Comparison of ENCODE assay signal across 8 cellular contexts in the genomic region with DNA sequence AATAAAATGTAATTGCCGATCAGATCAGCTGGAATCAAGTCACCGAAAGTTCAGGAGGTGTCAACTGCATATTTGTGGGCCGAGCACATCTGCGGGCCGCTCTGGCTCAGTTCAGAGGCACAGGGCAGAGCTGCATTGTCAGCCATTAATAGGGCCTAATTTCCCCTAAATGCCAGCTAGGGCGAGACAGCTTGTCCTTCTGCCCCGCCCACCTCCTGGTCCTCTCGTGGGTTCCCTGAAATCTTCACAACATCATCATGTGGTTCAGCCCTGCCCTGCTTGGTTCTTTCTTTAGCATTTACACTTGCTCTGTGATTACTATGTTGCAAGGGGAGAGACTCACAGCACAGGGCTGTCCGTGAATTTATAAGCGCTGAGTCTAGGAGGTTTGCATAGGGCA.
A peak's percentile ranks its signal among the peaks of the same experiment; 100 is the strongest.
DNase-seq lines count a peak whose midpoint lies in the region; ATAC-seq and TF ChIP-seq lines count a peak whose summit lies in the region.
"Had no signal": no experiment of that assay in that cellular context is flagged by ENCODE, and none has a peak within 500 bp of the region (broad histone marks: within the 10 kb centered on the region; RNA-seq: fewer than 3 reads in every experiment).

No MANE protein-coding gene starts in this region.

- no peaks in the 10 kb centered on the region for H4K20me1 ChIP-seq in HCT116 (ENCODE audit: insufficient read depth)

- no peaks in the 10 kb centered on the region for H3K36me3 ChIP-seq in HCT116 (ENCODE audit: control insufficient read depth in 1 of 2, insufficient read depth in 2 of 2, low read length in 2 of 2)
- H3K36me3 ChIP-seq in suprapubic skin: no peaks in the 10 kb centered on the region

- no peak for TF ChIP-seq CTCF in HCT116 (IDR thresholded peaks at IDR 0.05 in 2 of 3, conservative IDR thresholded peaks at IDR 0.05 in 1 of 3; ENCODE audit: borderline replicate concordance in 1 of 3, insufficient read depth in 1 of 3, low read depth in 2 of 3, low read length in 2 of 3)
- no peak for TF ChIP-seq CTCF in suprapubic skin (IDR thresholded peaks at IDR 0.05)

- ATAC-seq in HCT116 (peak; percentile 18; the same call in 1 of the 2 replicates), GM18858 (IDR thresholded peaks at IDR 0.05; ENCODE audit: unreplicated experiment) (no peak), HG02571 (IDR thresholded peaks at IDR 0.05; ENCODE audit: unreplicated experiment) (no peak)

- no peaks in the 10 kb centered on the region for H3K9me2 ChIP-seq in HCT116 (ENCODE audit: insufficient read depth)

- no peak for DNase-seq in HCT116 (ENCODE audit: low read depth, low spot score)
- DNase-seq in amygdala (lab: John Stamatoyannopoulos, UW): peak in 32 of 56 donors; percentile 4 to 67 (median 22)
- DNase-seq in islet precursor cell: peak; percentile 92
- DNase-seq in suprapubic skin (ENCODE audit: low spot score in 2 of 2): peak; percentile 86 to 91
- DNase-seq in NCI-H510A (lab: John Stamatoyannopoulos, UW): no peak

- H3K9ac ChIP-seq in HCT116 (ENCODE audit: low read length): peak overlapping the region; percentile 38

- H3K9me3 ChIP-seq in HCT116 (ENCODE audit: control insufficient read depth in 1 of 2, insufficient read depth in 1 of 2, low read depth in 1 of 2, low read length in 2 of 2) (no peaks in the 10 kb centered on the region), suprapubic skin (no peaks in the 10 kb centered on the region)

- H3K4me3 ChIP-seq in HCT116 (replicated peaks in 1 of 2; ENCODE audit: low read depth in 1 of 2, low read length in 2 of 2) (peak overlapping the region; percentile 22 to 27), suprapubic skin (no peak overlapping the region)
- H3K4me3 ChIP-seq: SK-N-MC had no signal

- H2AFZ ChIP-seq in HCT116 (ENCODE audit: low read depth, low read length, poor library complexity, severe bottlenecking): peak overlapping the region; percentile 62

- 51% methylated on average over 10 of the region's 10 CpGs for WGBS in suprapubic skin

- H3K27me3 ChIP-seq in HCT116 (ENCODE audit: insufficient read depth, low read length) (no peaks in the 10 kb centered on the region), suprapubic skin (no peaks in the 10 kb centered on the region)

- peaks cover 39 to 58% of the 10 kb centered on the region in 2 experiments for H3K4me1 ChIP-seq in HCT116 (ENCODE audit: control insufficient read depth in 1 of 2, insufficient read depth in 2 of 2, low read length in 2 of 2)
- peaks cover 53% of the 10 kb centered on the region for H3K4me1 ChIP-seq in suprapubic skin

- no peak for TF ChIP-seq EP300 in suprapubic skin (IDR thresholded peaks at IDR 0.05)

- no peak for TF ChIP-seq RAD21 in HCT116 (IDR thresholded peaks at IDR 0.05; ENCODE audit: low read depth)

- RAD21 ChIA-PET in HCT116 (lab: Charles Lee; ENCODE audit: low non-redundant PET in 1 of 2, low total read pairs in 2 of 2, uncharacterized antibody in 2 of 2, unreplicated experiment in 2 of 2): interaction anchor here in 1 of 2 experiments (1.5 kb wide), 1 partner anchor 17 kb away, joined by 4 read pairs; no protein-coding TSS in a partner anchor

- peak overlapping the region; percentile 79 for H3K4me2 ChIP-seq in HCT116 (ENCODE audit: low read length)

- CTCF ChIA-PET in HCT116 (lab: Charles Lee): no interaction called here

- no peak for TF ChIP-seq POLR2A in HCT116 (IDR thresholded peaks at IDR 0.05; ENCODE audit: borderline replicate concordance, extremely low read depth, insufficient read depth, insufficient read length)
- no peak for TF ChIP-seq POLR2A in suprapubic skin (IDR thresholded peaks at IDR 0.05)

- POLR2A ChIA-PET in HCT116 (lab: Charles Lee): no interaction called here

- H3K79me2 ChIP-seq in HCT116 (ENCODE audit: insufficient read depth, low read length): no peaks in the 10 kb centered on the region

- BruUV-seq in HCT116 (replicated peaks; lab: Mats Ljungman, UMichigan): no TSS peak

- H3K27ac ChIP-seq in HCT116 (ENCODE audit: low read depth, low read length) (peak overlapping the region; percentile 70), suprapubic skin (peak overlapping the region; percentile 83)
- H3K27ac ChIP-seq: SK-N-MC had no signal

- intact Hi-C loops in HCT116 (cut with micrococcal nuclease): loop anchor here (10.0 kb wide), 1 partner anchor 221 kb away; no protein-coding TSS in a partner anchor

TF ChIP-seq in HCT116, 20 proteins besides CTCF, POLR2A, EP300 and RAD21:
- TF ChIP-seq, protein P1, sequence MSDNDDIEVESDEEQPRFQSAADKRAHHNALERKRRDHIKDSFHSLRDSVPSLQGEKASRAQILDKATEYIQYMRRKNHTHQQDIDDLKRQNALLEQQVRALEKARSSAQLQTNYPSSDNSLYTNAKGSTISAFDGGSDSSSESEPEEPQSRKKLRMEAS (IDR thresholded peaks at IDR 0.05): 0 out of 2 replicates have a peak, but pooled peaks have one; percentile 5
- no peak for TF ChIP-seq EZH2phosphoT487 (IDR thresholded peaks at IDR 0.05; ENCODE audit: borderline replicate concordance)

Comparison
In these comparisons a context has a peak if more than half of its experiments do, and no peak if none do; other contexts are left out.
1. DNase-seq: peak in amygdala (32 of 56), islet precursor cell (single experiment) and suprapubic skin (2 of 2); none in HCT116 (single experiment) and NCI-H510A (single experiment).